Comparison of ENCODE assay signal across 8 cellular contexts in genomic region chr19:51339687-51340656, GRCh38. TPM values are rescaled to one million over a fixed set of nuclear protein-coding genes. Genes with fewer than 3 reads are reported as not detected.
DNase-seq lines count a peak whose midpoint lies in the region; ATAC-seq and TF ChIP-seq lines count a peak whose summit lies in the region.

No MANE protein-coding gene starts in this region.

- H3K27ac ChIP-seq in A673 (ENCODE audit: low read depth, low read length, poor library complexity, severe bottlenecking), result no peak overlapping the region
- H3K27ac ChIP-seq in OCI-LY7 (ENCODE audit: low read depth, low read length, poor library complexity, severe bottlenecking), result no peak overlapping the region
- peak overlapping the region; percentile 49 for H3K27ac ChIP-seq in epithelial cell of prostate

- H3K4me2 ChIP-seq in OCI-LY7 (ENCODE audit: low read length), result peak overlapping the region; percentile 96

- H3K9me3 ChIP-seq in A673 (ENCODE audit: low read depth, low read length, poor library complexity, severe bottlenecking) (no peaks in the 10 kb centered on the region), OCI-LY7 (ENCODE audit: low read length) (no peaks in the 10 kb centered on the region)

- DNase-seq in A673 (ENCODE audit: low spot score) (peak; percentile 97), OCI-LY7 (ENCODE audit: low spot score) (peak; percentile 87), activated T-cell treated with anti-CD3 and anti-CD28 coated beads for 4 hours (peak; percentile 91), epithelial cell of prostate (ENCODE audit: low read depth, low spot score) (peak; percentile 87), mucosa of gallbladder (ENCODE audit: low spot score) (peak; percentile 99)
- peak; percentile 96 to 99 for DNase-seq in stimulated activated CD8-positive, alpha-beta memory T cell treated with anti-CD3 and anti-CD28 coated beads, Interleukin-2, amount 100 ng/mL, for 48 hours (ENCODE audit: low read depth in 2 of 2)

- H3K79me2 ChIP-seq in OCI-LY7 (ENCODE audit: insufficient read depth, low read depth, low read length), result no peaks in the 10 kb centered on the region

- peak overlapping the region; percentile 84; the same call in 1 of the 2 replicates for H2AFZ ChIP-seq in OCI-LY7 (ENCODE audit: low read length)

- CTCF ChIA-PET in A673 (lab: Charles Lee) (interaction anchor here (0.6 to 1.4 kb wide), 4 partner anchors 12 to 321 kb away, joined by 3 to 6 read pairs (median 4); no protein-coding TSS in a partner anchor), OCI-LY7 (lab: Charles Lee; ENCODE audit: unreplicated experiment) (interaction anchor here (0.6 to 1.3 kb wide), 4 partner anchors 18 to 28 kb away, joined by 3 to 4 read pairs (median 3); no protein-coding TSS in a partner anchor)

- no peaks in the 10 kb centered on the region for H3K9me2 ChIP-seq in OCI-LY7 (ENCODE audit: insufficient read depth, low read length)

- H3K4me1 ChIP-seq in A673 (ENCODE audit: insufficient read depth, low read length, poor library complexity, severe bottlenecking) (peaks cover 8% of the 10 kb centered on the region), OCI-LY7 (ENCODE audit: insufficient read depth, low read length, poor library complexity, severe bottlenecking) (peaks cover 10% of the 10 kb centered on the region)

- BruUV-seq in A673 (replicated peaks; lab: Mats Ljungman, UMichigan) (no TSS peak), OCI-LY7 (replicated peaks; lab: Mats Ljungman, UMichigan) (no TSS peak)

- TF ChIP-seq CTCF in A673 (conservative IDR thresholded peaks at IDR 0.05; ENCODE audit: low read depth, low read length) (no peak; the same call in 1 of the 2 replicates), OCI-LY7 (conservative IDR thresholded peaks at IDR 0.05; ENCODE audit: low read length) (0 out of 2 replicates have a peak, but pooled peaks have one; percentile 19)

- intact Hi-C loops in A673 (cut with micrococcal nuclease; ENCODE audit: unreplicated experiment) (loop anchor here (2.0 to 10.0 kb wide), 3 partner anchors 27 to 325 kb away; partner anchors contain the start of gene ETFB), OCI-LY7 (cut with micrococcal nuclease; ENCODE audit: unreplicated experiment) (loop anchor here (1.0 to 10.0 kb wide), 4 partner anchors 26 to 315 kb away; partner anchors contain the start of genes ETFB and SIGLEC10)

- POLR2A ChIA-PET in A673 (lab: Charles Lee; ENCODE audit: low non-redundant PET), result interaction anchor here (0.5 to 0.6 kb wide), 2 partner anchors 28 to 547 kb away, joined by 6 to 17 read pairs; no protein-coding TSS in a partner anchor
- POLR2A ChIA-PET in OCI-LY7 (lab: Charles Lee), result interaction anchor here (0.6 to 1.0 kb wide), 2 partner anchors 27 to 59 kb away, joined by 3 to 4 read pairs; no protein-coding TSS in a partner anchor

- no peaks in the 10 kb centered on the region for H3K27me3 ChIP-seq in A673 (replicated peaks; ENCODE audit: insufficient read depth, low read depth, low read length, poor library complexity)

- no peaks in the 10 kb centered on the region for H4K20me1 ChIP-seq in OCI-LY7 (ENCODE audit: insufficient read depth, low read length)

- ATAC-seq in GM18520 (IDR thresholded peaks at IDR 0.05; ENCODE audit: unreplicated experiment) (peak; percentile 49), HG03108 (IDR thresholded peaks at IDR 0.05; ENCODE audit: unreplicated experiment) (peak; percentile 42)

- H3K36me3 ChIP-seq in A673 (ENCODE audit: insufficient read depth, low read length, poor library complexity, severe bottlenecking), result no peaks in the 10 kb centered on the region
- no peaks in the 10 kb centered on the region for H3K36me3 ChIP-seq in OCI-LY7 (ENCODE audit: insufficient read depth, low read length)

- H3K4me3 ChIP-seq in A673 (ENCODE audit: low read depth, low read length, poor library complexity, severe bottlenecking) (peak overlapping the region; percentile 61), OCI-LY7 (ENCODE audit: low read depth, low read length, poor library complexity, severe bottlenecking) (peak overlapping the region; percentile 70)

RNA-seq across cellular contexts. Expression of gene VSIG10L, which starts 2.0 kb away (rescaled TPM):
- total RNA-seq in A673 (2021) (0.69 and 0.94 TPM in 2 replicates), OCI-LY7 (2022) (1.6 and 2.3 TPM in 2 replicates), mucosa of gallbladder (11.3 TPM)
- 0.09 and 0.72 TPM in 2 replicates for total RNA-seq in OCI-LY7 (2014; rRNA removed; shearing (Covaris generic))

RNA-seq across cellular contexts. Expression of gene ETFB, which starts 26.2 kb away (rescaled TPM):
- total RNA-seq in A673 (2021) (52.6 and 60.6 TPM in 2 replicates), OCI-LY7 (2022) (58.5 and 71.6 TPM in 2 replicates), mucosa of gallbladder (139 TPM)
- total RNA-seq in OCI-LY7 (2014; rRNA removed; shearing (Covaris generic)), result 58.2 and 64.1 TPM in 2 replicates

RNA-seq across cellular contexts. Expression of gene IGLON5, which starts 28.5 kb away (rescaled TPM):
- 0.39 and 0.94 TPM in 2 replicates for total RNA-seq in A673 (2021)
- total RNA-seq in OCI-LY7 (2014; rRNA removed; shearing (Covaris generic)), result not detected in 2 replicates
- not detected in 2 replicates for total RNA-seq in OCI-LY7 (2022)
- 0.37 TPM for total RNA-seq in mucosa of gallbladder

RNA-seq across cellular contexts. Expression of gene CLDND2, which starts 28.8 kb away (rescaled TPM):
- total RNA-seq in A673 (2021), result not detected in 2 replicates
- not detected in 2 replicates for total RNA-seq in OCI-LY7 (2014; rRNA removed; shearing (Covaris generic))
- 1.4 and 1.9 TPM in 2 replicates for total RNA-seq in OCI-LY7 (2022)
- 0.92 TPM for total RNA-seq in mucosa of gallbladder

RNA-seq across cellular contexts. Expression of gene NKG7, which starts 32.5 kb away (rescaled TPM):
- total RNA-seq in A673 (2021) (not detected in 2 replicates), OCI-LY7 (2022) (not detected in 2 replicates), mucosa of gallbladder (7.4 TPM)
- not detected in 2 replicates for total RNA-seq in OCI-LY7 (2014; rRNA removed; shearing (Covaris generic))
